Comparison of ENCODE assay signal across 18 cellular contexts in genomic region chr20:45506927-45507820, GRCh38. TPM values are rescaled to one million over a fixed set of nuclear protein-coding genes. Genes with fewer than 3 reads are reported as not detected.
DNase-seq lines count a peak whose midpoint lies in the region; ATAC-seq and TF ChIP-seq lines count a peak whose summit lies in the region.
"Had no signal": no experiment of that assay in that cellular context is flagged by ENCODE, and none has a peak within 500 bp of the region (broad histone marks: within the 10 kb centered on the region; RNA-seq: fewer than 3 reads in every experiment).

No MANE protein-coding gene starts in this region.

- H3K27ac ChIP-seq in OCI-LY3 (ENCODE audit: low read length), result peak overlapping the region; percentile 14; the same call in 1 of the 2 replicates
- no peak overlapping the region for H3K27ac ChIP-seq in aorta (ENCODE audit: low read depth in 1 of 2, low read length in 2 of 2)
- H3K27ac ChIP-seq: BLaER1, esophagus squamous epithelium, parathyroid adenoma had no signal

- H3K4me3 Mint-ChIP-seq in Calu3 (ENCODE audit: low read depth, unreplicated experiment) (no peak overlapping the region), Caco-2 (ENCODE audit: unreplicated experiment) (no peak overlapping the region)

- 77% methylated on average over 5 of the region's 5 CpGs for WGBS in aorta, 2 donors

- H3K9ac ChIP-seq in OCI-LY3 (ENCODE audit: low read length), result no peak overlapping the region
- H3K9ac ChIP-seq: BLaER1, parathyroid adenoma had no signal

- no peak for DNase-seq in Calu3
- DNase-seq in fibroblast of the aortic adventitia (ENCODE audit: low read depth), result peak; percentile 4
- DNase-seq in Caco-2, result no peak
- no peak for DNase-seq in aorta
- DNase-seq in H4 (ENCODE audit: low spot score), result no peak
- DNase-seq: activated CD4-positive, alpha-beta T cell treated with anti-CD3 and anti-CD28 coated beads for 48 hours; dermis blood vessel endothelial cell; esophagus squamous epithelium; left ventricle myocardium superior; SHP77; T-helper 9 cell had no signal

- H4K20me1 ChIP-seq in OCI-LY3 (ENCODE audit: insufficient read depth, low read length), result no peaks in the 10 kb centered on the region; the same call in 1 of the 2 replicates
- H4K20me1 ChIP-seq: BLaER1 had no signal

- peaks cover 46% of the 10 kb centered on the region for H3K4me1 Mint-ChIP-seq in Calu3 (ENCODE audit: low read depth, unreplicated experiment)
- H3K4me1 Mint-ChIP-seq in Caco-2 (ENCODE audit: low read depth, unreplicated experiment), result no peaks in the 10 kb centered on the region

- H3K79me2 ChIP-seq in OCI-LY3 (ENCODE audit: low read length), result no peaks in the 10 kb centered on the region
- H3K79me2 ChIP-seq: parathyroid adenoma had no signal

- POLR2A ChIA-PET in Caco-2 (lab: Charles Lee), result interaction anchor here (1.0 kb wide), 1 partner anchor 92 kb away, joined by 3 read pairs; no protein-coding TSS in a partner anchor

- H3K9me3 ChIP-seq in OCI-LY3 (ENCODE audit: insufficient read depth, low read length), result no peaks in the 10 kb centered on the region
- H3K9me3 ChIP-seq in Caco-2, result peaks cover 8% of the 10 kb centered on the region
- H3K9me3 ChIP-seq in aorta (ENCODE audit: control insufficient read depth, low read length), result no peaks in the 10 kb centered on the region
- H3K9me3 ChIP-seq: BLaER1, esophagus squamous epithelium had no signal

- H3K27me3 ChIP-seq in OCI-LY3 (ENCODE audit: low read depth, low read length) (peaks cover 68% of the 10 kb centered on the region), Caco-2 (replicated peaks; ENCODE audit: control insufficient read depth, insufficient read depth, low read length) (no peaks in the 10 kb centered on the region), aorta (ENCODE audit: control insufficient read depth in 1 of 2, insufficient read depth in 2 of 2, low read length in 1 of 2) (no peaks in the 10 kb centered on the region)
- H3K27me3 ChIP-seq: BLaER1 had no signal

- H3K27ac Mint-ChIP-seq in Calu3 (ENCODE audit: unreplicated experiment), result peak overlapping the region; percentile 25
- H3K27ac Mint-ChIP-seq in Caco-2 (ENCODE audit: unreplicated experiment), result no peak overlapping the region
- H3K27ac Mint-ChIP-seq: activated T-helper 2 cell treated with anti-CD3 and anti-CD28 coated beads, Interferon-gamma antibody, Interleukin-2, Interleukin-4, amounts not matched to agents 10 μg/mL and 5 μg/mL and 100 μg/mL, durations not matched to agents 14 hours and 24 hours and 36 hours had no signal

- H3K36me3 ChIP-seq in OCI-LY3 (replicated peaks; ENCODE audit: low read depth, low read length) (no peaks in the 10 kb centered on the region), Caco-2 (ENCODE audit: control insufficient read depth, insufficient read depth, low read length) (no peaks in the 10 kb centered on the region), aorta (ENCODE audit: control insufficient read depth in 1 of 2, insufficient read depth in 2 of 2, low read length in 1 of 2) (no peaks in the 10 kb centered on the region)
- H3K36me3 ChIP-seq: BLaER1, esophagus squamous epithelium had no signal

- H3K4me1 ChIP-seq in OCI-LY3 (ENCODE audit: low read length) (peaks cover 22% of the 10 kb centered on the region), Caco-2 (no peaks in the 10 kb centered on the region; the same call in 1 of the 2 replicates), aorta (ENCODE audit: control insufficient read depth in 1 of 2, insufficient read depth in 2 of 2, low read length in 2 of 2) (no peaks in the 10 kb centered on the region)
- H3K4me1 ChIP-seq: BLaER1, esophagus squamous epithelium, parathyroid adenoma had no signal

- BruUV-seq in Calu3 (replicated peaks; lab: Mats Ljungman, UMichigan), result TSS peak; percentile 72
- BruUV-seq in Caco-2 (replicated peaks; lab: Mats Ljungman, UMichigan), result no TSS peak

- H3K27me3 Mint-ChIP-seq in Calu3 (ENCODE audit: unreplicated experiment) (no peaks in the 10 kb centered on the region), Caco-2 (ENCODE audit: insufficient read depth, unreplicated experiment) (peaks cover 16% of the 10 kb centered on the region)

- no peak overlapping the region for H2AFZ ChIP-seq in OCI-LY3 (ENCODE audit: low read depth, low read length)
- H2AFZ ChIP-seq: parathyroid adenoma had no signal

- intact Hi-C loops in Calu3 (cut with micrococcal nuclease; ENCODE audit: unreplicated experiment), result no loop called here
- intact Hi-C loops in Caco-2 (cut with micrococcal nuclease; ENCODE audit: unreplicated experiment), result no loop called here
- intact Hi-C loops in aorta (cut with DNase I), result no loop called here

- H3K9me3 Mint-ChIP-seq in Calu3 (ENCODE audit: low read depth, unreplicated experiment), result peaks cover 5% of the 10 kb centered on the region
- peaks cover 5% of the 10 kb centered on the region for H3K9me3 Mint-ChIP-seq in Caco-2 (ENCODE audit: unreplicated experiment)
- H3K9me3 Mint-ChIP-seq: activated T-helper 2 cell treated with anti-CD3 and anti-CD28 coated beads, Interferon-gamma antibody, Interleukin-2, Interleukin-4, amounts not matched to agents 10 μg/mL and 5 μg/mL and 100 μg/mL, durations not matched to agents 14 hours and 24 hours and 36 hours had no signal

- peak overlapping the region; percentile 71 for H3K4me2 ChIP-seq in OCI-LY3 (ENCODE audit: low read length)
- H3K4me2 ChIP-seq: BLaER1, smooth muscle cell had no signal

- peak; percentile 48 for ATAC-seq in GM18861 (IDR thresholded peaks at IDR 0.05; ENCODE audit: unreplicated experiment)
- no peak for ATAC-seq in GM19452 (IDR thresholded peaks at IDR 0.05; ENCODE audit: unreplicated experiment)
- ATAC-seq in aorta (ENCODE audit: low FRiP score), result no peak
- ATAC-seq: left ventricle myocardium superior had no signal

- H3K36me3 Mint-ChIP-seq in Calu3 (ENCODE audit: insufficient read depth, unreplicated experiment), result peaks cover 4% of the 10 kb centered on the region
- no peaks in the 10 kb centered on the region for H3K36me3 Mint-ChIP-seq in Caco-2 (ENCODE audit: insufficient read depth, unreplicated experiment)

- peak overlapping the region; percentile 47 for H3K4me3 ChIP-seq in OCI-LY3 (ENCODE audit: low read length)
- H3K4me3 ChIP-seq in fibroblast of the aortic adventitia (ENCODE audit: low read depth, low read length), result no peak overlapping the region
- H3K4me3 ChIP-seq in Caco-2 (ENCODE audit: low read depth, low read length), result no peak overlapping the region
- no peak overlapping the region for H3K4me3 ChIP-seq in aorta (ENCODE audit: low read length in 2 of 2)
- H3K4me3 ChIP-seq: BLaER1, esophagus squamous epithelium, smooth muscle cell had no signal

- no peak for TF ChIP-seq CTCF in Calu3 (IDR thresholded peaks at IDR 0.05; ENCODE audit: unreplicated experiment)
- TF ChIP-seq CTCF in OCI-LY3 (IDR thresholded peaks at IDR 0.05; ENCODE audit: low read depth, low read length), result no peak
- no peak for TF ChIP-seq CTCF in fibroblast of the aortic adventitia (IDR thresholded peaks at IDR 0.05; ENCODE audit: insufficient read depth, low read length)
- TF ChIP-seq CTCF in Caco-2 (IDR thresholded peaks at IDR 0.05; ENCODE audit: insufficient read depth in 1 of 2, low read depth in 1 of 2, low read length in 1 of 2, severe bottlenecking in 1 of 2, unreplicated experiment in 1 of 2), result no peak

- CTCF ChIA-PET in Calu3 (lab: Charles Lee) (interaction anchor here (0.7 to 1.5 kb wide), 2 partner anchors 11 kb away, joined by 3 to 4 read pairs; no protein-coding TSS in a partner anchor), Caco-2 (lab: Charles Lee) (interaction anchor here (0.6 kb wide), 1 partner anchor 206 kb away, joined by 9 read pairs; no protein-coding TSS in a partner anchor)

RNA-seq across cellular contexts. Expression of gene SPINT3, which starts 8.2 kb away (rescaled TPM):
- total RNA-seq in Calu3 (2022) (not detected in 2 replicates), fibroblast of the aortic adventitia (ENCODE audit: low replicate concordance) (not detected in 2 replicates), Caco-2 (2022) (not detected in 2 replicates), aorta (not detected)
- not detected for polyA plus RNA-seq in aorta
- not detected in 2 replicates for total RNA-seq in H4 (2014; rRNA removed; shearing (Covaris generic))
- total RNA-seq: activated T-helper 2 cell treated with anti-CD3 and anti-CD28 coated beads, Interferon-gamma antibody, Interleukin-2, Interleukin-4, amounts not matched to agents 10 μg/mL and 5 μg/mL and 100 μg/mL, durations not matched to agents 14 hours and 24 hours and 36 hours; dermis blood vessel endothelial cell; esophagus squamous epithelium; left ventricle myocardium superior; smooth muscle cell had no signal
- polyA plus RNA-seq: smooth muscle cell had no signal

RNA-seq across cellular contexts. Expression of gene WFDC6, which starts 32.1 kb away (rescaled TPM):
- total RNA-seq in Calu3 (2022), result not detected in 2 replicates
- not detected in 2 replicates for total RNA-seq in fibroblast of the aortic adventitia (ENCODE audit: low replicate concordance)
- total RNA-seq in Caco-2 (2022), result not detected in 2 replicates
- total RNA-seq in aorta, result not detected
- not detected for polyA plus RNA-seq in aorta
- not detected in 2 replicates for total RNA-seq in H4 (2014; rRNA removed; shearing (Covaris generic))
- total RNA-seq: activated T-helper 2 cell treated with anti-CD3 and anti-CD28 coated beads, Interferon-gamma antibody, Interleukin-2, Interleukin-4, amounts not matched to agents 10 μg/mL and 5 μg/mL and 100 μg/mL, durations not matched to agents 14 hours and 24 hours and 36 hours; dermis blood vessel endothelial cell; esophagus squamous epithelium; left ventricle myocardium superior; smooth muscle cell had no signal
- polyA plus RNA-seq: smooth muscle cell had no signal

RNA-seq across cellular contexts. Expression of gene WFDC2, which starts 37.6 kb away (rescaled TPM):
- total RNA-seq in Calu3 (2022) (295 TPM in 2 replicates), fibroblast of the aortic adventitia (ENCODE audit: low replicate concordance) (not detected in 2 replicates), Caco-2 (2022) (14.3 and 16.9 TPM in 2 replicates), aorta (1 to 10 TPM; 1.5 to 2.3 TPM)
- 1 to 10 TPM in 1 of 2 donors, under 1 TPM in 1; 0.56 to 1.0 TPM for polyA plus RNA-seq in aorta
- not detected in 2 replicates for total RNA-seq in H4 (2014; rRNA removed; shearing (Covaris generic))
- total RNA-seq: activated T-helper 2 cell treated with anti-CD3 and anti-CD28 coated beads, Interferon-gamma antibody, Interleukin-2, Interleukin-4, amounts not matched to agents 10 μg/mL and 5 μg/mL and 100 μg/mL, durations not matched to agents 14 hours and 24 hours and 36 hours; dermis blood vessel endothelial cell had no signal

RNA-seq across cellular contexts. Expression of gene EPPIN, which starts 40.0 kb away (rescaled TPM):
- total RNA-seq in Calu3 (2022), result not detected in 2 replicates
- not detected in 2 replicates for total RNA-seq in fibroblast of the aortic adventitia (ENCODE audit: low replicate concordance)
- total RNA-seq in Caco-2 (2022), result not detected in 2 replicates
- not detected for total RNA-seq in aorta
- polyA plus RNA-seq in aorta, result not detected
- total RNA-seq in H4 (2014; rRNA removed; shearing (Covaris generic)), result not detected in 2 replicates
- total RNA-seq: activated T-helper 2 cell treated with anti-CD3 and anti-CD28 coated beads, Interferon-gamma antibody, Interleukin-2, Interleukin-4, amounts not matched to agents 10 μg/mL and 5 μg/mL and 100 μg/mL, durations not matched to agents 14 hours and 24 hours and 36 hours; dermis blood vessel endothelial cell; esophagus squamous epithelium; left ventricle myocardium superior; smooth muscle cell had no signal
- polyA plus RNA-seq: smooth muscle cell had no signal

Comparison
In these comparisons a context has a peak if more than half of its experiments do, and no peak if none do; other contexts are left out.
1. RNA of gene WFDC2, which starts 37.6 kb away (total RNA-seq): 295 TPM in Calu3; 14.3 to 16.9 TPM in Caco-2, 1.5 to 2.3 TPM in aorta, not detected in fibroblast of the aortic adventitia and not detected in H4; every median in the first group is over 10 times any median in the second.